Comparison of ENCODE assay signal across 26 cellular contexts in genomic region chr5:3709724-3710348, GRCh38.
"Had no signal": no experiment of that assay in that cellular context is flagged by ENCODE, and none has a peak within 500 bp of the region (broad histone marks: within the 10 kb centered on the region; RNA-seq: fewer than 3 reads in every experiment).

No MANE protein-coding gene starts in this region.

- H3K27me3 ChIP-seq: ascending aorta, body of pancreas, Peyer's patch, SJCRH30 had no signal

- H3K36me3 ChIP-seq: ascending aorta, Peyer's patch, SJCRH30 had no signal

- H3K27ac ChIP-seq: ascending aorta, body of pancreas, Peyer's patch, RWPE1, SJCRH30, VCaP had no signal

- H3K27ac Mint-ChIP-seq: activated CD8-positive, alpha-beta memory T cell treated with anti-CD3 and anti-CD28 coated beads, Interleukin-2, amount 10 ng/mL, durations not matched to agents 7 days and 5 days; activated naive CD4-positive, alpha-beta T cell treated with anti-CD3 and anti-CD28 coated beads, Interleukin-2, amount 50 U/mL, for 24 hours; activated naive CD8-positive, alpha-beta T cell treated with anti-CD3 and anti-CD28 coated beads, Interleukin-2, amount 50 U/mL, for 24 hours; activated T-cell treated with anti-CD3 and anti-CD28 coated beads, Interleukin-2, amount 50 U/mL, for 24 hours; activated T-helper 1 cell treated with anti-CD3 and anti-CD28 coated beads, Interleukin-12 subunit alpha, Interleukin-12 subunit beta, Interleukin-2, Interleukin-4 antibody, amounts not matched to agents 30 ng/mL and 10 ng/mL and 1 ng/mL, durations not matched to agents 14 hours and 24 hours and 36 hours had no signal

- H3K36me3 Mint-ChIP-seq: activated CD8-positive, alpha-beta memory T cell treated with anti-CD3 and anti-CD28 coated beads, Interleukin-2, amount 10 ng/mL, durations not matched to agents 7 days and 5 days; activated naive CD4-positive, alpha-beta T cell treated with anti-CD3 and anti-CD28 coated beads, Interleukin-2, amount 50 U/mL, for 24 hours had no signal

- DNase-seq: activated CD4-positive, alpha-beta T cell treated with anti-CD3 and anti-CD28 coated beads for 4 hours; activated CD4-positive, alpha-beta T cell treated with anti-CD3 and anti-CD28 coated beads, Interleukin-2, amount 50 U/mL, for 48 hours; activated CD8-positive, alpha-beta memory T cell treated with anti-CD3 and anti-CD28 coated beads, Interleukin-2, amount 10 ng/mL, durations not matched to agents 7 days and 5 days; activated effector memory CD4-positive, alpha-beta T cell treated with Interleukin-2 at 50 U/mL for 16 hours; activated naive CD4-positive, alpha-beta T cell; activated naive CD8-positive, alpha-beta T cell treated with anti-CD3 and anti-CD28 coated beads, Interleukin-2, amount 50 U/mL, for 24 hours; activated T-cell treated with anti-CD3 and anti-CD28 coated beads, Interleukin-2, amount 50 U/mL, for 24 hours; amniotic stem cell; body of pancreas; central memory CD4-positive, alpha-beta T cell; NCI-H1105; NCI-H1436; NCI-H1694 treated with DMSO at 0.1 percent for 48 hours; NCI-H2029 treated with DMSO at 0.1 percent for 48 hours; NCI-H345; NCI-H510A; Peyer's patch; Right ventricle myocardium superior; SJCRH30; SK-N-SH; T-helper 1 cell had no signal

- H3K4me1 ChIP-seq: ascending aorta, body of pancreas, Peyer's patch, SJCRH30 had no signal

- H3K4me1 Mint-ChIP-seq: activated CD8-positive, alpha-beta memory T cell treated with anti-CD3 and anti-CD28 coated beads, Interleukin-2, amount 10 ng/mL, durations not matched to agents 7 days and 5 days; activated naive CD4-positive, alpha-beta T cell treated with anti-CD3 and anti-CD28 coated beads, Interleukin-2, amount 50 U/mL, for 24 hours; activated naive CD8-positive, alpha-beta T cell treated with anti-CD3 and anti-CD28 coated beads, Interleukin-2, amount 50 U/mL, for 24 hours had no signal

- ATAC-seq: activated CD8-positive, alpha-beta memory T cell treated with anti-CD3 and anti-CD28 coated beads, Interleukin-2, amount 10 ng/mL, durations not matched to agents 7 days and 5 days; activated naive CD8-positive, alpha-beta T cell treated with anti-CD3 and anti-CD28 coated beads, Interleukin-2, amount 50 U/mL, for 24 hours; body of pancreas had no signal

- H3K9me3 ChIP-seq: ascending aorta, body of pancreas, Peyer's patch, SJCRH30, SK-N-SH had no signal

- H3K9me2 ChIP-seq: SK-N-SH had no signal

- H3K4me2 ChIP-seq: SK-N-SH had no signal

- H3K9ac ChIP-seq: SK-N-SH had no signal

- H3K27me3 Mint-ChIP-seq: activated CD8-positive, alpha-beta memory T cell treated with anti-CD3 and anti-CD28 coated beads, Interleukin-2, amount 10 ng/mL, durations not matched to agents 7 days and 5 days; activated T-cell treated with anti-CD3 and anti-CD28 coated beads, Interleukin-2, amount 50 U/mL, for 24 hours had no signal

- H3K4me3 ChIP-seq: ascending aorta, body of pancreas, Peyer's patch, SJCRH30 had no signal

- H3K4me3 Mint-ChIP-seq: activated CD8-positive, alpha-beta memory T cell treated with anti-CD3 and anti-CD28 coated beads, Interleukin-2, amount 10 ng/mL, durations not matched to agents 7 days and 5 days; activated naive CD4-positive, alpha-beta T cell treated with anti-CD3 and anti-CD28 coated beads, Interleukin-2, amount 50 U/mL, for 24 hours; activated naive CD8-positive, alpha-beta T cell treated with anti-CD3 and anti-CD28 coated beads, Interleukin-2, amount 50 U/mL, for 24 hours; activated T-cell treated with anti-CD3 and anti-CD28 coated beads, Interleukin-2, amount 50 U/mL, for 24 hours; activated T-helper 1 cell treated with anti-CD3 and anti-CD28 coated beads, Interleukin-12 subunit alpha, Interleukin-12 subunit beta, Interleukin-2, Interleukin-4 antibody, amounts not matched to agents 30 ng/mL and 10 ng/mL and 1 ng/mL, durations not matched to agents 14 hours and 24 hours and 36 hours had no signal
